Comparison of ENCODE assay signal across 16 cellular contexts in genomic region chr10:77518910-77519274, GRCh38.
DNase-seq lines count a peak whose midpoint lies in the region; ATAC-seq and TF ChIP-seq lines count a peak whose summit lies in the region.
"Had no signal": no experiment of that assay in that cellular context is flagged by ENCODE, and none has a peak within 500 bp of the region (broad histone marks: within the 10 kb centered on the region; RNA-seq: fewer than 3 reads in every experiment).

No MANE protein-coding gene starts in this region.

- POLR2A ChIA-PET in Panc1 (lab: Charles Lee), result no interaction called here

- no peak overlapping the region for H4K8ac ChIP-seq in trophoblast cell (ENCODE audit: low read depth, low read length)

- H3F3A ChIP-seq in GM23338 (replicated peaks; ENCODE audit: low read depth), result no peaks in the 10 kb centered on the region

- CTCF ChIA-PET in Panc1 (lab: Charles Lee), result no interaction called here

- DNase-seq in GM23338 (ENCODE audit: low spot score) (no peak), Panc1 (ENCODE audit: low read depth, low spot score) (no peak), trophoblast cell (no peak), type B pancreatic cell (ENCODE audit: extremely low spot score, unreplicated experiment) (no peak), NCI-H1092 treated with DMSO at 0.1 percent for 48 hours (lab: John Stamatoyannopoulos, UW) (no peak), NCI-H1048 (lab: John Stamatoyannopoulos, UW) (no peak)
- no peak for DNase-seq in activated effector memory CD4-positive, alpha-beta T cell treated with anti-CD3 and anti-CD28 coated beads, Interleukin-2, amount 50 U/mL, for 16 hours
- DNase-seq: 8988T; CD4-positive, alpha-beta memory T cell; DMS153; DMS79; GDM1; H9 had no signal

- H3K4me3 ChIP-seq in GM23338 (no peak overlapping the region), Panc1 (ENCODE audit: low read depth in 2 of 2, low read length in 2 of 2) (no peak overlapping the region), trophoblast cell (ENCODE audit: low read depth, low read length) (no peak overlapping the region)
- H3K4me3 ChIP-seq: BLaER1 had no signal

- no peak overlapping the region for H3K9ac ChIP-seq in trophoblast cell (ENCODE audit: low read length)
- H3K9ac ChIP-seq: BLaER1 had no signal

- H2AFZ ChIP-seq in GM23338 (no peak overlapping the region), trophoblast cell (ENCODE audit: insufficient read depth, low read length, poor library complexity) (no peak overlapping the region)

- H3K27ac Mint-ChIP-seq in GM23338 (peak overlapping the region; percentile 79), type B pancreatic cell (peak overlapping the region; percentile 15)
- H3K27ac Mint-ChIP-seq: CD4-positive, alpha-beta memory T cell; H9 had no signal

- no peak overlapping the region for H2BK12ac ChIP-seq in trophoblast cell (ENCODE audit: low read length)

- H3K27me3 ChIP-seq in GM23338 (ENCODE audit: insufficient read depth), result no peaks in the 10 kb centered on the region
- H3K27me3 ChIP-seq in Panc1 (ENCODE audit: control insufficient read depth, insufficient read depth, low read length), result no peaks in the 10 kb centered on the region
- no peaks in the 10 kb centered on the region for H3K27me3 ChIP-seq in trophoblast cell (ENCODE audit: insufficient read depth, low read length)
- H3K27me3 ChIP-seq: BLaER1 had no signal

- H3K9me3 ChIP-seq in Panc1 (ENCODE audit: control insufficient read depth, insufficient read depth, low read depth, low read length) (no peaks in the 10 kb centered on the region), trophoblast cell (ENCODE audit: insufficient read depth, low read depth, low read length) (peaks cover 6% of the 10 kb centered on the region)
- H3K9me3 ChIP-seq: BLaER1 had no signal

- peak overlapping the region; percentile 73 for H3K18ac ChIP-seq in trophoblast cell (ENCODE audit: low read length)

- H3K27ac ChIP-seq in GM23338 (ENCODE audit: low read depth) (no peak overlapping the region), Panc1 (ENCODE audit: low read length) (peak overlapping the region; percentile 73), trophoblast cell (ENCODE audit: low read depth, low read length) (no peak overlapping the region)
- H3K27ac ChIP-seq: BLaER1 had no signal

- H3K9me2 ChIP-seq in GM23338 (ENCODE audit: insufficient read depth), result no peaks in the 10 kb centered on the region

- H3K4me1 ChIP-seq in GM23338 (ENCODE audit: insufficient read depth) (peaks cover 7% of the 10 kb centered on the region; the same call in 1 of the 2 replicates), Panc1 (ENCODE audit: control insufficient read depth, insufficient read depth, low read length) (peaks cover 54% of the 10 kb centered on the region), trophoblast cell (ENCODE audit: control insufficient read depth in 1 of 2, insufficient read depth in 2 of 2, low read length in 2 of 2) (peaks cover 24 to 46% of the 10 kb centered on the region in 2 experiments)

- H3K36me3 ChIP-seq in GM23338 (ENCODE audit: insufficient read depth) (no peaks in the 10 kb centered on the region), Panc1 (ENCODE audit: control insufficient read depth, insufficient read depth, low read length) (no peaks in the 10 kb centered on the region), trophoblast cell (ENCODE audit: control insufficient read depth in 1 of 2, insufficient read depth in 2 of 2, low read length in 2 of 2) (peaks cover 5 to 9% of the 10 kb centered on the region in 2 experiments)
- H3K36me3 ChIP-seq: BLaER1 had no signal

- H3K27me3 Mint-ChIP-seq in GM23338 (ENCODE audit: insufficient read depth, low read depth, poor library complexity) (peaks cover 7% of the 10 kb centered on the region), type B pancreatic cell (peaks cover 22% of the 10 kb centered on the region)

- no peak overlapping the region for H4K91ac ChIP-seq in trophoblast cell (ENCODE audit: low read depth, low read length)

- no peak for ATAC-seq in GM23338
- ATAC-seq in Panc1, result no peak
- ATAC-seq: HepG2 had no signal

- no peak overlapping the region for H3K4ac ChIP-seq in trophoblast cell (ENCODE audit: low read depth, low read length)

- H3K4me3 Mint-ChIP-seq in GM23338, result no peak overlapping the region
- H3K4me3 Mint-ChIP-seq in type B pancreatic cell, result no peak overlapping the region
- H3K4me3 Mint-ChIP-seq: CD14-positive monocyte; CD4-positive, alpha-beta memory T cell; H9 had no signal

- no TSS peak for BruUV-seq in Panc1 (replicated peaks; lab: Mats Ljungman, UMichigan)

- intact Hi-C loops in Panc1 (cut with micrococcal nuclease; ENCODE audit: unreplicated experiment), result no loop called here

- H3K36me3 Mint-ChIP-seq in GM23338 (ENCODE audit: low read depth), result peaks cover 4% of the 10 kb centered on the region; the same call in 2 of the 3 replicates
- no peaks in the 10 kb centered on the region for H3K36me3 Mint-ChIP-seq in type B pancreatic cell
- H3K36me3 Mint-ChIP-seq: CD14-positive monocyte; CD4-positive, alpha-beta memory T cell had no signal

- H3K79me2 ChIP-seq in GM23338 (replicated peaks; ENCODE audit: insufficient read depth), result no peaks in the 10 kb centered on the region
- H3K79me2 ChIP-seq in trophoblast cell (ENCODE audit: control insufficient read depth, insufficient read depth, low read length, poor library complexity), result peaks cover 6% of the 10 kb centered on the region

- no peak for TF ChIP-seq CTCF in GM23338 (conservative IDR thresholded peaks at IDR 0.05; ENCODE audit: low read depth in 2 of 2)
- no peak for TF ChIP-seq CTCF in Panc1 (IDR thresholded peaks at IDR 0.05)
- TF ChIP-seq CTCF in type B pancreatic cell (conservative IDR thresholded peaks at IDR 0.05), result no peak

- peaks cover 24% of the 10 kb centered on the region for H3K79me1 ChIP-seq in trophoblast cell (ENCODE audit: low read length)

- no peak overlapping the region for H2BK5ac ChIP-seq in trophoblast cell (ENCODE audit: low read depth, low read length, poor library complexity)

- in situ Hi-C loops in Panc1 (cut with HindIII; ENCODE audit: low pct_unique_long_range_greater_than_20kb, low sequenced_read_pairs), result no loop called here

- H3K23ac ChIP-seq in trophoblast cell (ENCODE audit: low read length), result no peak overlapping the region

- no peak overlapping the region for H2AK5ac ChIP-seq in trophoblast cell (ENCODE audit: low read length)

- no peak overlapping the region for H3K4me2 ChIP-seq in GM23338
- no peak overlapping the region for H3K4me2 ChIP-seq in trophoblast cell (ENCODE audit: low read length)
- H3K4me2 ChIP-seq: BLaER1 had no signal

- peak overlapping the region; percentile 24 for H3K14ac ChIP-seq in trophoblast cell (ENCODE audit: low read length)

- WGBS in trophoblast cell (ENCODE audit: extremely low coverage, insufficient coverage, insufficient read length), result no CpG with 5 or more reads among the region's 6 CpGs

- H2BK120ac ChIP-seq in trophoblast cell (ENCODE audit: insufficient read depth, low read length, poor library complexity), result no peak overlapping the region

- peaks cover 14% of the 10 kb centered on the region for H3K4me1 Mint-ChIP-seq in GM23338
- peaks cover 6% of the 10 kb centered on the region for H3K4me1 Mint-ChIP-seq in type B pancreatic cell (ENCODE audit: unreplicated experiment)
- H3K4me1 Mint-ChIP-seq: CD14-positive monocyte; CD4-positive, alpha-beta memory T cell had no signal

- H3K9me3 Mint-ChIP-seq in GM23338, result peaks cover 11% of the 10 kb centered on the region
- no peaks in the 10 kb centered on the region for H3K9me3 Mint-ChIP-seq in type B pancreatic cell

- no peak overlapping the region for H4K12ac ChIP-seq in trophoblast cell (ENCODE audit: low read depth, low read length)

- no peaks in the 10 kb centered on the region for H4K20me1 ChIP-seq in GM23338 (replicated peaks; ENCODE audit: insufficient read depth)
- H4K20me1 ChIP-seq: BLaER1 had no signal

TF ChIP-seq in GM23338, 12 proteins besides CTCF, POLR2A, EP300 and RAD21:
- no peak for TF ChIP-seq EZH2phosphoT487 (IDR thresholded peaks at IDR 0.05; ENCODE audit: unreplicated experiment)
- TF ChIP-seq CREB1 (CRISPR knock-in tag; IDR thresholded peaks at IDR 0.05; ENCODE audit: low read depth), result no peak
